ENCODE assay signal across 22 cellular contexts in genomic region chr2:27916293-27917015, GRCh38. TPM values are rescaled to one million over a fixed set of nuclear protein-coding genes. Genes with fewer than 3 reads are reported as not detected.
DNase-seq lines count a peak whose midpoint lies in the region; ATAC-seq, FAIRE-seq and TF ChIP-seq lines count a peak whose summit lies in the region.
"Had no signal": no experiment of that assay in that cellular context is flagged by ENCODE, and none has a peak within 500 bp of the region (broad histone marks: within the 10 kb centered on the region; RNA-seq: fewer than 3 reads in every experiment).

No MANE protein-coding gene starts in this region.

- CTCF ChIA-PET in MCF 10A (lab: Yijun Ruan, JAX): interaction anchor here (0.5 kb wide), 1 partner anchor 360 kb away, joined by 3 read pairs; no protein-coding TSS in a partner anchor

- H3K27ac ChIP-seq in breast epithelium: peak overlapping the region; percentile 60 to 76
- peak overlapping the region; percentile 72 to 81 (median 78) for H3K27ac ChIP-seq in esophagus muscularis mucosa (replicated peaks in 1 of 4)
- peak overlapping the region; percentile 31 to 66 (median 56) for H3K27ac ChIP-seq in upper lobe of left lung
- no peak overlapping the region for H3K27ac ChIP-seq in small intestine (ENCODE audit: low read depth in 1 of 2, low read length in 1 of 2)
- H3K27ac ChIP-seq: brain microvascular endothelial cell, HL-60, KMS-11 had no signal

- no peak overlapping the region for H3K4me3 Mint-ChIP-seq in MCF 10A (ENCODE audit: unreplicated experiment)
- H3K4me3 Mint-ChIP-seq: activated naive CD8-positive, alpha-beta T cell; activated T-cell treated with anti-CD3 and anti-CD28 coated beads, Interleukin-2, amount 50 U/mL, for 4 hours; stimulated activated memory B cell treated with anti-CD40 and anti-IgM and Interleukin-4, amounts not matched to agents 10 μg/mL and 1 μg/mL and 100 μg/mL, for 72 hours had no signal

- POLR2A ChIA-PET in MCF 10A (lab: Yijun Ruan, JAX): interaction anchor here (0.7 to 1.4 kb wide), 5 partner anchors 8 to 353 kb away, joined by 3 to 5 read pairs (median 3); no protein-coding TSS in a partner anchor

- ATAC-seq in mucosa of descending colon: peak; percentile 38
- ATAC-seq in upper lobe of left lung (ENCODE audit: low FRiP score in 2 of 2): peak in 1 of 2 donors; percentile 75
- ATAC-seq in GM21515 (IDR thresholded peaks at IDR 0.05; ENCODE audit: unreplicated experiment): no peak
- ATAC-seq: activated T-cell treated with anti-CD3 and anti-CD28 coated beads, Interleukin-2, amount 50 U/mL, for 4 hours; heart right ventricle; stimulated activated memory B cell treated with anti-CD40 and anti-IgM and Interleukin-4, amounts not matched to agents 10 μg/mL and 1 μg/mL and 100 μg/mL, for 72 hours had no signal

- peaks cover 3 to 5% of the 10 kb centered on the region in 2 donors for H3K4me1 ChIP-seq in breast epithelium
- peaks cover 37 to 45% (median 40%) of the 10 kb centered on the region in 4 donors for H3K4me1 ChIP-seq in esophagus muscularis mucosa
- peaks cover 5% of the 10 kb centered on the region for H3K4me1 ChIP-seq in mucosa of descending colon (ENCODE audit: low read depth)
- H3K4me1 ChIP-seq in upper lobe of left lung: peaks cover 25 to 32% (median 30%) of the 10 kb centered on the region in 4 donors
- peaks cover 0 to 6% of the 10 kb centered on the region in 2 donors for H3K4me1 ChIP-seq in small intestine (ENCODE audit: control insufficient read depth in 2 of 2, insufficient read depth in 1 of 2, low read depth in 1 of 2, low read length in 1 of 2)

- H3K27me3 ChIP-seq in breast epithelium (no peaks in the 10 kb centered on the region), esophagus muscularis mucosa (no peaks in the 10 kb centered on the region), upper lobe of left lung (no peaks in the 10 kb centered on the region), small intestine (ENCODE audit: control insufficient read depth in 2 of 2, insufficient read depth in 2 of 2, low read length in 2 of 2) (no peaks in the 10 kb centered on the region)
- H3K27me3 ChIP-seq: brain microvascular endothelial cell, heart right ventricle, ovary had no signal

- TF ChIP-seq POLR2A in breast epithelium (IDR thresholded peaks at IDR 0.05): no peak
- TF ChIP-seq POLR2A in esophagus muscularis mucosa (IDR thresholded peaks at IDR 0.05; ENCODE audit: low read depth): no peak
- TF ChIP-seq POLR2A in upper lobe of left lung (IDR thresholded peaks at IDR 0.05): no peak

- H3K9me3 ChIP-seq in breast epithelium (no peaks in the 10 kb centered on the region), esophagus muscularis mucosa (no peaks in the 10 kb centered on the region), mucosa of descending colon (no peaks in the 10 kb centered on the region), upper lobe of left lung (no peaks in the 10 kb centered on the region), small intestine (ENCODE audit: control insufficient read depth, low read depth) (no peaks in the 10 kb centered on the region)
- H3K9me3 ChIP-seq: heart right ventricle, ovary had no signal

- no peaks in the 10 kb centered on the region for H3K36me3 Mint-ChIP-seq in MCF 10A (ENCODE audit: insufficient read depth, unreplicated experiment)

- no peak for TF ChIP-seq CTCF in breast epithelium (IDR thresholded peaks at IDR 0.05)
- TF ChIP-seq CTCF in MCF 10A (IDR thresholded peaks at IDR 0.05; ENCODE audit: unreplicated experiment): no peak
- no peak for TF ChIP-seq CTCF in esophagus muscularis mucosa (IDR thresholded peaks at IDR 0.05)
- TF ChIP-seq CTCF in mucosa of descending colon (IDR thresholded peaks at IDR 0.05): no peak
- no peak for TF ChIP-seq CTCF in upper lobe of left lung (IDR thresholded peaks at IDR 0.05)

- no peaks in the 10 kb centered on the region for H3K9me3 Mint-ChIP-seq in MCF 10A (ENCODE audit: unreplicated experiment)
- H3K9me3 Mint-ChIP-seq: activated T-cell treated with anti-CD3 and anti-CD28 coated beads, Interleukin-2, amount 50 U/mL, for 4 hours; stimulated activated memory B cell treated with anti-CD40 and anti-IgM and Interleukin-4, amounts not matched to agents 10 μg/mL and 1 μg/mL and 100 μg/mL, for 72 hours had no signal

- no TSS peak for BruUV-seq in MCF 10A (replicated peaks; lab: Mats Ljungman, UMichigan)

- H3K4me1 Mint-ChIP-seq in MCF 10A (ENCODE audit: insufficient read depth, unreplicated experiment): peaks cover 6% of the 10 kb centered on the region

- no peaks in the 10 kb centered on the region for H3K27me3 Mint-ChIP-seq in MCF 10A (ENCODE audit: insufficient read depth, unreplicated experiment)
- H3K27me3 Mint-ChIP-seq: activated naive CD8-positive, alpha-beta T cell; stimulated activated memory B cell treated with anti-CD40 and anti-IgM and Interleukin-4, amounts not matched to agents 10 μg/mL and 1 μg/mL and 100 μg/mL, for 72 hours had no signal

- intact Hi-C loops in breast epithelium (cut with DNase I; ENCODE audit: low total_unique reads) (no loop called here), MCF 10A (cut with micrococcal nuclease) (no loop called here), esophagus muscularis mucosa (cut with DNase I) (no loop called here), mucosa of descending colon (cut with DNase I, micrococcal nuclease) (no loop called here)

- DNase-seq in breast epithelium (ENCODE audit: low spot score in 2 of 2) (no peak), MCF 10A (ENCODE audit: unreplicated experiment) (no peak), esophagus muscularis mucosa (ENCODE audit: extremely low spot score) (no peak), mucosa of descending colon (no peak), upper lobe of left lung (peak in 1 of 2 donors; percentile 31), hepatic stellate cell (ENCODE audit: low spot score) (no peak), small intestine (no peak)
- DNase-seq: activated CD4-positive, alpha-beta T cell treated with anti-CD3 and anti-CD28 coated beads, Interleukin-2, amount 50 U/mL, for 48 hours; activated T-cell treated with anti-CD3 and anti-CD28 coated beads, Interleukin-2, amount 50 U/mL, for 4 hours; brain microvascular endothelial cell; DMS79 treated with DMSO at 0.1 percent for 48 hours; GOT3; heart right ventricle; ovary; SW 1271 had no signal

- no peak for FAIRE-seq in small intestine (lab: Jason Lieb, UNC)
- FAIRE-seq: GM18507, RCC 7860 had no signal

- no peak for TF ChIP-seq EP300 in esophagus muscularis mucosa (IDR thresholded peaks at IDR 0.05)
- no peak for TF ChIP-seq EP300 in upper lobe of left lung (IDR thresholded peaks at IDR 0.05)

- H3K27ac Mint-ChIP-seq in MCF 10A (ENCODE audit: low read depth, unreplicated experiment): no peak overlapping the region
- H3K27ac Mint-ChIP-seq: activated naive CD8-positive, alpha-beta T cell; stimulated activated memory B cell treated with anti-CD40 and anti-IgM and Interleukin-4, amounts not matched to agents 10 μg/mL and 1 μg/mL and 100 μg/mL, for 72 hours had no signal

- WGBS in esophagus muscularis mucosa: 66% methylated on average over 1 of the region's 1 CpG
- WGBS in upper lobe of left lung, 2 donors: 51 to 56% methylated on average over 1 of the region's 1 CpG
- WGBS in small intestine, 3 donors: 81 to 90% (median 82%) methylated on average over 1 of the region's 1 CpG

- H3K4me3 ChIP-seq in breast epithelium (no peak overlapping the region), esophagus muscularis mucosa (no peak overlapping the region), mucosa of descending colon (no peak overlapping the region), upper lobe of left lung (no peak overlapping the region), small intestine (ENCODE audit: low read depth in 1 of 2, low read length in 2 of 2) (no peak overlapping the region)
- H3K4me3 ChIP-seq: heart right ventricle, ovary had no signal

- H3K36me3 ChIP-seq in breast epithelium: no peaks in the 10 kb centered on the region
- no peaks in the 10 kb centered on the region for H3K36me3 ChIP-seq in esophagus muscularis mucosa
- no peaks in the 10 kb centered on the region for H3K36me3 ChIP-seq in mucosa of descending colon (ENCODE audit: low read depth)
- H3K36me3 ChIP-seq in upper lobe of left lung: no peaks in the 10 kb centered on the region
- no peaks in the 10 kb centered on the region for H3K36me3 ChIP-seq in small intestine (ENCODE audit: control insufficient read depth in 2 of 2, insufficient read depth in 2 of 2, low read length in 2 of 2)
- H3K36me3 ChIP-seq: brain microvascular endothelial cell, heart right ventricle, ovary had no signal

RNA-seq across cellular contexts. Expression of gene BABAM2, which starts 25.9 kb away (rescaled TPM):
- total RNA-seq in breast epithelium (10 to 100 TPM; 34.7 to 46.2 (median 37.4) TPM), MCF 10A (2022) (45.1 and 57.6 TPM in 2 replicates), esophagus muscularis mucosa (10 to 100 TPM; 35.5 to 44.9 (median 39.9) TPM), mucosa of descending colon (10 to 100 TPM; 34.8 to 42.4 (median 41.3) TPM), upper lobe of left lung (10 to 100 TPM; 23.0 to 44.0 (median 38.2) TPM)
- 10 to 100 TPM; 19.5 to 22.4 (median 20.6) TPM for polyA plus RNA-seq in small intestine

RNA-seq across cellular contexts. Expression of gene RBKS, which starts 26.3 kb away (rescaled TPM):
- total RNA-seq in breast epithelium (1 to 10 TPM; 1.1 to 5.1 (median 2.9) TPM), MCF 10A (2022) (9.2 and 9.9 TPM in 2 replicates), esophagus muscularis mucosa (1 to 10 TPM in 3 of 4 donors, under 1 TPM in 1; 0.63 to 5.8 (median 2.5) TPM), mucosa of descending colon (10 to 100 TPM in 2 of 3 donors, 1 to 10 TPM in 1; 5.9 to 10.6 (median 10.3) TPM), upper lobe of left lung (1 to 10 TPM; 2.9 to 5.4 (median 3.2) TPM)
- polyA plus RNA-seq in small intestine: 10 to 100 TPM; 19.8 to 72.0 (median 37.3) TPM

Comparison
In these comparisons a context has a peak if more than half of its experiments do, and no peak if none do; other contexts are left out.
1. H3K27ac ChIP-seq: peak in breast epithelium (2 of 2), esophagus muscularis mucosa (4 of 4) and upper lobe of left lung (4 of 4); none in small intestine (0 of 2).